Comparison of ENCODE assay signal across 23 cellular contexts in the genomic region with DNA sequence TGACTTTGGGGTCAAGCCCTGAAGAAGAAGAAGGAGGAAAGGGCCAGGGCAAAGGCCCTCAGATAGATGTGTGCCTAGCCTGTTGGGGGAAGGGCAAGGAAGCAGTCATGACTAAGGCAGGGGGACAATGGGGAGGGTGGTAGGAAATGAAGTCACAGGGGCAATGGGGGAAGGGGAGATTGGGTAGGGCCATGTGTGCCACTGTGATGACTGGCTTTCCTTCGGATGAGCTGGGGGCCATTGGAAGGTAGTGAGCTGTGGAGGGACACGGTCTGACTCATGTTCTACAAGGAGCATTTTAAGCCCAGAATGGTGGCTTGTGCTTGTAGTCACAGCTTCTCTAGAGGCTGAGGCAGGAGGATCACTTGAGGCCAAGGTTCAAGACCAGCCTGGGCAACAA.
DNase-seq lines count a peak whose midpoint lies in the region; ATAC-seq and TF ChIP-seq lines count a peak whose summit lies in the region.
"Had no signal": no experiment of that assay in that cellular context is flagged by ENCODE, and none has a peak within 500 bp of the region (broad histone marks: within the 10 kb centered on the region; RNA-seq: fewer than 3 reads in every experiment).

No MANE protein-coding gene starts in this region.

- peaks cover 0 to 13% (median 0%) of the 10 kb centered on the region in 7 donors for H3K27me3 ChIP-seq in heart right ventricle
- H3K27me3 ChIP-seq: Peyer's patch had no signal

- WGBS in heart right ventricle, 2 donors, result 95 to 100% methylated on average over 2 of the region's 2 CpGs

- ATAC-seq in stimulated activated memory B cell treated with anti-CD40 and anti-IgM and Interleukin-4, amounts not matched to agents 10 μg/mL and 1 μg/mL and 100 μg/mL, for 72 hours, result no peak
- no peak for ATAC-seq in heart right ventricle

- H3K4me3 ChIP-seq in heart right ventricle, result no peak overlapping the region
- H3K4me3 ChIP-seq: Peyer's patch had no signal

- H3K9me3 Mint-ChIP-seq in activated naive CD4-positive, alpha-beta T cell treated with anti-CD3 and anti-CD28 coated beads for 36 hours, result no peaks in the 10 kb centered on the region
- H3K9me3 Mint-ChIP-seq in stimulated activated memory B cell treated with anti-CD40 and anti-IgM and Interleukin-4, amounts not matched to agents 10 μg/mL and 1 μg/mL and 100 μg/mL, for 72 hours, result peaks cover 4% of the 10 kb centered on the region
- H3K9me3 Mint-ChIP-seq: CD4-positive, alpha-beta T cell had no signal

- no peak for TF ChIP-seq CTCF in heart right ventricle (IDR thresholded peaks at IDR 0.05)

- peaks cover 0 to 12% (median 0%) of the 10 kb centered on the region in 9 donors for H3K4me1 ChIP-seq in heart right ventricle
- H3K4me1 ChIP-seq: Peyer's patch had no signal

- in situ Hi-C loops in Caki2 (cut with HindIII; ENCODE audit: low pct_unique_long_range_greater_than_20kb, low sequenced_read_pairs), result no loop called here

- H3K9me3 ChIP-seq in heart right ventricle, result no peaks in the 10 kb centered on the region
- H3K9me3 ChIP-seq: Peyer's patch had no signal

- H3K36me3 Mint-ChIP-seq in activated naive CD4-positive, alpha-beta T cell treated with anti-CD3 and anti-CD28 coated beads for 36 hours (ENCODE audit: low read depth), result no peaks in the 10 kb centered on the region
- H3K36me3 Mint-ChIP-seq in stimulated activated memory B cell treated with anti-CD40 and anti-IgM and Interleukin-4, amounts not matched to agents 10 μg/mL and 1 μg/mL and 100 μg/mL, for 72 hours, result peaks cover 6% of the 10 kb centered on the region

- H3K27ac Mint-ChIP-seq in activated naive CD4-positive, alpha-beta T cell treated with anti-CD3 and anti-CD28 coated beads for 36 hours, result no peak overlapping the region
- peak overlapping the region; percentile 93 for H3K27ac Mint-ChIP-seq in stimulated activated memory B cell treated with anti-CD40 and anti-IgM and Interleukin-4, amounts not matched to agents 10 μg/mL and 1 μg/mL and 100 μg/mL, for 72 hours
- H3K27ac Mint-ChIP-seq: CD4-positive, alpha-beta T cell had no signal

- no peak overlapping the region for H3K4me3 Mint-ChIP-seq in activated naive CD4-positive, alpha-beta T cell treated with anti-CD3 and anti-CD28 coated beads for 36 hours
- H3K4me3 Mint-ChIP-seq in stimulated activated memory B cell treated with anti-CD40 and anti-IgM and Interleukin-4, amounts not matched to agents 10 μg/mL and 1 μg/mL and 100 μg/mL, for 72 hours, result no peak overlapping the region
- H3K4me3 Mint-ChIP-seq: CD4-positive, alpha-beta T cell had no signal

- no peaks in the 10 kb centered on the region for H3K27me3 Mint-ChIP-seq in activated naive CD4-positive, alpha-beta T cell treated with anti-CD3 and anti-CD28 coated beads for 36 hours (ENCODE audit: low read depth)
- H3K27me3 Mint-ChIP-seq in stimulated activated memory B cell treated with anti-CD40 and anti-IgM and Interleukin-4, amounts not matched to agents 10 μg/mL and 1 μg/mL and 100 μg/mL, for 72 hours, result no peaks in the 10 kb centered on the region
- H3K27me3 Mint-ChIP-seq: CD4-positive, alpha-beta T cell had no signal

- DNase-seq in activated naive CD4-positive, alpha-beta T cell treated with anti-CD3 and anti-CD28 coated beads for 36 hours, result peak; percentile 37
- no peak for DNase-seq in activated naive CD4-positive, alpha-beta T cell treated with anti-CD3 and anti-CD28 coated beads, Interleukin-2, amount 50 U/mL, for 16 hours
- DNase-seq in Caki2 (ENCODE audit: low read depth) (peak; percentile 13), RPMI7951 (ENCODE audit: low read depth) (peak; percentile 38), MV-4-11 (lab: John Stamatoyannopoulos, UW) (no peak), heart right ventricle (no peak)
- DNase-seq: Calu3; CD4-positive, alpha-beta T cell; DMS153; GDM1; GOT3; HCEC 1CT; IMR-90; NCI-H1417; NCI-H1694 treated with DMSO at 0.1 percent for 48 hours; NCI-H2081 treated with DMSO at 0.1 percent for 48 hours; NCI-H2171 treated with DMSO at 0.1 percent for 48 hours; NCI-H524 treated with DMSO at 0.1 percent for 48 hours; NCI-H82; Peyer's patch; Right ventricle myocardium superior had no signal

- H3K4me1 Mint-ChIP-seq in activated naive CD4-positive, alpha-beta T cell treated with anti-CD3 and anti-CD28 coated beads for 36 hours (ENCODE audit: low read depth), result peaks cover 36% of the 10 kb centered on the region
- H3K4me1 Mint-ChIP-seq in stimulated activated memory B cell treated with anti-CD40 and anti-IgM and Interleukin-4, amounts not matched to agents 10 μg/mL and 1 μg/mL and 100 μg/mL, for 72 hours, result peaks cover 29% of the 10 kb centered on the region

- no peak overlapping the region for H3K27ac ChIP-seq in heart right ventricle
- H3K27ac ChIP-seq: KMS-11, Peyer's patch had no signal

- CTCF ChIA-PET in activated naive CD4-positive, alpha-beta T cell treated with anti-CD3 and anti-CD28 coated beads for 36 hours (lab: Charles Lee), result no interaction called here

- intact Hi-C loops in activated naive CD4-positive, alpha-beta T cell treated with anti-CD3 and anti-CD28 coated beads for 36 hours (cut with micrococcal nuclease), result loop anchor here (5.0 to 10.0 kb wide), 3 partner anchors 49 to 332 kb away; no protein-coding TSS in a partner anchor
- intact Hi-C loops in heart right ventricle (cut with DNase I), result loop anchor here in 2 of 10 donors (10.0 kb wide), 1 partner anchor 178 kb away; no protein-coding TSS in a partner anchor

- H3K36me3 ChIP-seq in heart right ventricle, result no peaks in the 10 kb centered on the region
- H3K36me3 ChIP-seq: Peyer's patch had no signal

Comparison
In these comparisons a context has a peak if more than half of its experiments do, and no peak if none do; other contexts are left out.
1. DNase-seq: peak in activated naive CD4-positive, alpha-beta T cell treated with anti-CD3 and anti-CD28 coated beads for 36 hours (single experiment), Caki2 (single experiment) and RPMI7951 (single experiment); none in activated naive CD4-positive, alpha-beta T cell treated with anti-CD3 and anti-CD28 coated beads, Interleukin-2, amount 50 U/mL, for 16 hours (single experiment), MV-4-11 (single experiment) and heart right ventricle (0 of 2).